Comparison of ENCODE assay signal across 8 cellular contexts in the genomic region with DNA sequence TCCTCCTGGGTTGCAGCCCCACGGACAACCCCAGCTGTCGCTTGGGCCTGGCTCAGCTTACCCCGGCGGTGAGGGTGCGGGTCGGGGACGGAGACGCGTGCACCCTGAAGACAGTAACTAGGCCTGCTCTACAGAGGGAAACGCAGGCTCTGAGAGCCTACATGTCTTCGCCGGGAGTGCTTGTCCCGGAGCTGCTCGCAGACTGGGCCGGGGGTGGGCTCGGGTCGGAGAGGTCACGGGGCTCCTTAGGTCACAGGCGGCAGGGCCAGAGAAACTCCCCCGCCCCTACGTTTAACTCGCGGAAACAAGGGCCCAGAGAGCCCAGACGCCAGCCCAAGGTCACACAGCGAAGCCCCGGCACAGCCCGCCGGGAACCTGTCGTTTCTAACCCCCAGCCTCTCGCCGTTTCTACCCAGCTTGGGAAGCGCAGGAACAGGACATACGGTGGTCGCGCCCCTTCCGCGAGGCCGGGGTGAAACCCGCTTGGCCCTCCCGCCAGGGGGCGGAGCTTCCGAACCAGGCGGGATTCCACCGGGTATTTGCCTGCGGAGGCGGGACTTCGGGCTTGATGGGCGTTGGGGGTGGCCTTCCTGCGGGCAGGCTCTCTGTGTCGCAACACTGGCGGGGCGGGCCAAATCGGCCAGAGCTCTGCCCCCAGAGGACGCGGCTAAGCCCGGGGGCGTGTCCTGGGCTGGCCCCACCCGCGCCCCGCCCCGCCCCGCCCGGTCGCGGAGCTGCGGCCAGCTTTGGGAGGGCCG. TPM values are rescaled to one million over a fixed set of nuclear protein-coding genes. Genes with fewer than 3 reads are reported as not detected.
DNase-seq lines count a peak whose midpoint lies in the region; ATAC-seq and TF ChIP-seq lines count a peak whose summit lies in the region.

HDAC11 (plus strand) TSS at position 725 of the 758 bp plus-strand sequence. CDS start 42 bp downstream, outside the sequence.

- WGBS in tibial nerve, 2 donors = 0 to 1% methylated on average over 4 to 14 of the region's 67 CpGs

- no peaks in the 10 kb centered on the region for H3K79me2 ChIP-seq in parathyroid adenoma

- H3K4me2 ChIP-seq in parathyroid adenoma (ENCODE audit: low read length) = peak within 1 kb of the TSS; percentile 92

- TF ChIP-seq CTCF in parathyroid adenoma (IDR thresholded peaks at IDR 0.05) (peak; percentile 61), tibial nerve (IDR thresholded peaks at IDR 0.05) (peak; percentile 20 to 83 (median 62))

- H3K27ac ChIP-seq in parathyroid adenoma (peak within 1 kb of the TSS; percentile 71), tibial nerve (peak within 1 kb of the TSS; percentile 90 to 98 (median 92))

- H3K9me3 ChIP-seq in parathyroid adenoma (ENCODE audit: control insufficient read depth, low read length) (no peaks in the 10 kb centered on the region), tibial nerve (no peaks in the 10 kb centered on the region)

- TF ChIP-seq POLR2A in GM10847 (IDR thresholded peaks at IDR 0.05; ENCODE audit: extremely low read depth, insufficient read length) (peak; percentile 58), tibial nerve (IDR thresholded peaks at IDR 0.05) (peak; percentile 77 to 79)

- H3K36me3 ChIP-seq in parathyroid adenoma (ENCODE audit: control insufficient read depth, insufficient read depth, low read length) (no peaks in the 10 kb centered on the region), tibial nerve (peaks cover 0 to 8% (median 0%) of the 10 kb centered on the region in 3 donors)

- H3K4me1 ChIP-seq in parathyroid adenoma (peaks cover 34% of the 10 kb centered on the region), tibial nerve (peaks cover 0 to 51% (median 22%) of the 10 kb centered on the region in 4 donors)

- ATAC-seq in HG02642 (IDR thresholded peaks at IDR 0.05; ENCODE audit: poor library complexity, unreplicated experiment) (peak; percentile 97), Right ventricle myocardium superior (ENCODE audit: poor library complexity) (peak; percentile 98)

- intact Hi-C loops in Right ventricle myocardium superior (cut with DNase I) = no loop called here

- H3K27me3 ChIP-seq in parathyroid adenoma (ENCODE audit: control insufficient read depth, insufficient read depth, low read length) (no peaks in the 10 kb centered on the region), tibial nerve (no peaks in the 10 kb centered on the region)

- TF ChIP-seq EP300 in tibial nerve (IDR thresholded peaks at IDR 0.05) = peak; percentile 68 to 87

- peak within 1 kb of the TSS; percentile 83 for H2AFZ ChIP-seq in parathyroid adenoma

- H3K4me3 ChIP-seq in parathyroid adenoma (ENCODE audit: low read depth, low read length) (peak within 1 kb of the TSS; percentile 88), tibial nerve (peak within 1 kb of the TSS; percentile 52 to 88 (median 68))

- peak within 1 kb of the TSS; percentile 30 for H3K9ac ChIP-seq in parathyroid adenoma

- DNase-seq in NCI-H1105 (lab: John Stamatoyannopoulos, UW) = peak; percentile 84
- DNase-seq in SKM-1 treated with dmso at 0.1 percent for 144 hours (lab: John Stamatoyannopoulos, UW; ENCODE audit: unreplicated experiment) = peak; percentile 94
- peak; percentile 96 for DNase-seq in activated naive CD8-positive, alpha-beta T cell treated with anti-CD3 and anti-CD28 coated beads, Interleukin-2, amount 50 U/mL, for 16 hours (ENCODE audit: low read depth, low spot score)
- DNase-seq in Right ventricle myocardium superior = peak; percentile 99
- DNase-seq in tibial nerve (ENCODE audit: low spot score in 2 of 2) = peak; percentile 96 to 97

RNA-seq across cellular contexts. Expression of gene HDAC11, which starts in this region (rescaled TPM):
- 40.7 TPM for total RNA-seq in Right ventricle myocardium superior
- 10 to 100 TPM; 20.9 to 25.1 (median 23.9) TPM for total RNA-seq in tibial nerve

Comparison
In these comparisons a context has a peak if more than half of its experiments do, and no peak if none do; other contexts are left out.
1. Peak in every context shown above with its lines: DNase-seq, ATAC-seq, H3K4me3 ChIP-seq and H3K27ac ChIP-seq.